In the genomic region with DNA sequence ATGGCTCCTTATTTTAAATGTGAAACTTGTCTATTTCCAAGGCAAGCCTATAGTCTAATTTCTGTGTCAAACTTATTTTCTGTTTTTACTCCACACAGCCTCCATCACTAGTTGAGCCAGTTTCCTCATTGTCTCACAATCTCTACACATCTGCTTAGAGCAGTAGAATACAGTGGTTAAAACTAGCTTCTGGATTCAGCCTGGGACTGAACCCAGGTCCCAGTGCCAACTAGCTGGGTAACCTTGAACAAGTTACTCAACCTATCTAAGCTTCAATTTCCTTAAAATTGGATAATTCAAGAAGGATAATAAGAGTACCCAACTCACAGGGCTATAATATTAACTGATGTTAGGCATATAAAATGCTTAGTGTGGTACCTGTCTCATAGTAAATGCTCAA, we compare ENCODE assay signal across 22 cellular contexts.
DNase-seq lines count a peak whose midpoint lies in the region; ATAC-seq, FAIRE-seq and TF ChIP-seq lines count a peak whose summit lies in the region.
"Had no signal": no experiment of that assay in that cellular context is flagged by ENCODE, and none has a peak within 500 bp of the region (broad histone marks: within the 10 kb centered on the region; RNA-seq: fewer than 3 reads in every experiment).

No MANE protein-coding gene starts in this region.

- TF ChIP-seq POLR2A in right lobe of liver (IDR thresholded peaks at IDR 0.05) = no peak
- no peak for TF ChIP-seq POLR2A in HepG2 (IDR thresholded peaks at IDR 0.05; ENCODE audit: insufficient read depth in 1 of 2, low read depth in 2 of 2, low read length in 2 of 2)

- H3K36me3 Mint-ChIP-seq in neural progenitor cell = no peaks in the 10 kb centered on the region
- H3K36me3 Mint-ChIP-seq: CD14-positive monocyte; CD8-positive, alpha-beta memory T cell had no signal

- TF ChIP-seq EP300 in HepG2 (IDR thresholded peaks at IDR 0.05; ENCODE audit: low read depth in 2 of 2, low read length in 2 of 2) (no peak), HepG2 (CRISPR knock-in tag; IDR thresholded peaks at IDR 0.05; ENCODE audit: borderline replicate concordance) (no peak)

- intact Hi-C loops in Right ventricle myocardium inferior (cut with DNase I) (no loop called here), right lobe of liver (cut with DNase I) (no loop called here), HepG2 (cut with micrococcal nuclease; ENCODE audit: unreplicated experiment) (no loop called here)

- H3K9ac ChIP-seq in HepG2 (ENCODE audit: insufficient read depth, low read depth, low read length) (no peak overlapping the region), neural progenitor cell (no peak overlapping the region)
- H3K9ac ChIP-seq: BLaER1 treated with 17β-estradiol and CSF1 and Interleukin-3, amounts not matched to agents 10 nM and 100 nM; GM23248 had no signal

- no TSS peak for BruUV-seq in HepG2 (replicated peaks; lab: Mats Ljungman, UMichigan)

- no peak for FAIRE-seq in HepG2 (lab: Jason Lieb, UNC)
- FAIRE-seq: GM12878, GM19239, H1 had no signal

- no peaks in the 10 kb centered on the region for H4K20me1 ChIP-seq in HepG2 (ENCODE audit: insufficient read depth, low read length)
- H4K20me1 ChIP-seq in neural progenitor cell (ENCODE audit: low read depth) = no peaks in the 10 kb centered on the region
- H4K20me1 ChIP-seq: BLaER1 treated with 17β-estradiol and CSF1 and Interleukin-3, amounts not matched to agents 10 nM and 100 nM had no signal

- no peaks in the 10 kb centered on the region for H3K79me2 ChIP-seq in HepG2 (ENCODE audit: insufficient read depth, low read length)
- no peaks in the 10 kb centered on the region for H3K79me2 ChIP-seq in neural progenitor cell (ENCODE audit: low read depth)

- CTCF ChIA-PET in HepG2 (lab: Yijun Ruan, JAX; ENCODE audit: low intra/inter-chr PET ratio, low total read pairs) = no interaction called here

- H3K4me1 ChIP-seq in right atrium auricular region (peaks cover 0 to 24% of the 10 kb centered on the region in 2 donors), right lobe of liver (peaks cover 0 to 18% (median 0%) of the 10 kb centered on the region in 4 donors), HepG2 (ENCODE audit: insufficient read depth, low read length) (no peaks in the 10 kb centered on the region), neural progenitor cell (peaks cover 17% of the 10 kb centered on the region)
- H3K4me1 ChIP-seq: BE2C had no signal

- H3K27ac ChIP-seq in right atrium auricular region (no peak overlapping the region), right lobe of liver (peak overlapping the region in 1 of 3 donors; percentile 71), HepG2 (ENCODE audit: extremely low read length, insufficient read depth, low read length) (no peak overlapping the region), neural progenitor cell (no peak overlapping the region)
- H3K27ac ChIP-seq: 22Rv1; BLaER1 treated with 17β-estradiol and CSF1 and Interleukin-3, amounts not matched to agents 10 nM and 100 nM; GM23248 had no signal

- ATAC-seq in Right ventricle myocardium inferior (no peak), right lobe of liver (peak in 3 of 4 donors; percentile 28 to 50 (median 44)), HepG2 (no peak)
- ATAC-seq: GM12878 had no signal

- POLR2A ChIA-PET in HepG2 (lab: Yijun Ruan, JAX) = no interaction called here

- H3K36me3 ChIP-seq in right atrium auricular region (no peaks in the 10 kb centered on the region), right lobe of liver (no peaks in the 10 kb centered on the region), HepG2 (replicated peaks in 1 of 2; ENCODE audit: control insufficient read depth in 1 of 2, insufficient read depth in 2 of 2, low read length in 2 of 2) (no peaks in the 10 kb centered on the region), neural progenitor cell (no peaks in the 10 kb centered on the region)
- H3K36me3 ChIP-seq: BE2C; BLaER1 treated with 17β-estradiol and CSF1 and Interleukin-3, amounts not matched to agents 10 nM and 100 nM had no signal

- H3K4me3 Mint-ChIP-seq in neural progenitor cell = no peak overlapping the region
- H3K4me3 Mint-ChIP-seq: CD14-positive monocyte; CD4-positive, alpha-beta T cell; CD8-positive, alpha-beta memory T cell had no signal

- H3K9me3 Mint-ChIP-seq in neural progenitor cell = no peaks in the 10 kb centered on the region
- H3K9me3 Mint-ChIP-seq: CD4-positive, alpha-beta T cell had no signal

- peaks cover 26% of the 10 kb centered on the region for H3K4me1 Mint-ChIP-seq in neural progenitor cell
- H3K4me1 Mint-ChIP-seq: CD8-positive, alpha-beta memory T cell had no signal

- TF ChIP-seq RAD21 in HepG2 (CRISPR knock-in tag; IDR thresholded peaks at IDR 0.05) = no peak

- H3K4me3 ChIP-seq in right atrium auricular region = no peak overlapping the region
- H3K4me3 ChIP-seq in right lobe of liver = no peak overlapping the region
- no peak overlapping the region for H3K4me3 ChIP-seq in HepG2 (replicated peaks in 1 of 3; ENCODE audit: insufficient read depth in 1 of 3, low read depth in 2 of 3, low read length in 3 of 3)
- H3K4me3 ChIP-seq in neural progenitor cell = no peak overlapping the region
- H3K4me3 ChIP-seq: BLaER1 treated with 17β-estradiol and CSF1 and Interleukin-3, amounts not matched to agents 10 nM and 100 nM; GM12878; GM23248 had no signal

- in situ Hi-C loops in HepG2 (cut with HindIII; ENCODE audit: extremely low pct_ligation_motif_present, low pct_unique_long_range_greater_than_20kb) = no loop called here

- DNase-seq in Right ventricle myocardium inferior (ENCODE audit: missing footprints) (peak; percentile 2), right atrium auricular region (ENCODE audit: low spot score) (no peak), right lobe of liver (no peak), HepG2 (ENCODE audit: low spot score) (no peak), neural progenitor cell (ENCODE audit: low spot score) (no peak), NCI-H2227 (lab: John Stamatoyannopoulos, UW; ENCODE audit: unreplicated experiment) (no peak)
- DNase-seq: ACHN; AML-193; BE2C; CD4-positive, alpha-beta T cell; CD8-positive, alpha-beta memory T cell; DMS 273 treated with DMSO at 0.1 percent for 48 hours; DMS79; EL; GDM1; GM23248 had no signal

- no peaks in the 10 kb centered on the region for H3K27me3 ChIP-seq in right atrium auricular region
- no peaks in the 10 kb centered on the region for H3K27me3 ChIP-seq in right lobe of liver
- H3K27me3 ChIP-seq in HepG2 (ENCODE audit: control insufficient read depth in 1 of 2, insufficient read depth in 2 of 2, low read length in 2 of 2) = no peaks in the 10 kb centered on the region
- no peaks in the 10 kb centered on the region for H3K27me3 ChIP-seq in neural progenitor cell
- H3K27me3 ChIP-seq: BE2C; BLaER1 treated with 17β-estradiol and CSF1 and Interleukin-3, amounts not matched to agents 10 nM and 100 nM had no signal

- H3F3A ChIP-seq in neural progenitor cell (ENCODE audit: low read depth) = no peaks in the 10 kb centered on the region

- H3K27me3 Mint-ChIP-seq in neural progenitor cell (ENCODE audit: insufficient read depth, low read depth) = no peaks in the 10 kb centered on the region
- H3K27me3 Mint-ChIP-seq: CD4-positive, alpha-beta T cell; CD8-positive, alpha-beta memory T cell had no signal

- H2AFZ ChIP-seq in HepG2 (ENCODE audit: low read length) = no peak overlapping the region
- H2AFZ ChIP-seq in neural progenitor cell (replicated peaks) = no peak overlapping the region
- H2AFZ ChIP-seq: GM23248 had no signal

- H3K27ac Mint-ChIP-seq in neural progenitor cell = no peak overlapping the region
- H3K27ac Mint-ChIP-seq: CD14-positive monocyte; CD4-positive, alpha-beta T cell; CD8-positive, alpha-beta memory T cell had no signal

- H3K4me2 ChIP-seq in HepG2 (ENCODE audit: low read depth, low read length) (no peak overlapping the region), neural progenitor cell (peak overlapping the region; percentile 5)
- H3K4me2 ChIP-seq: BLaER1 treated with 17β-estradiol and CSF1 and Interleukin-3, amounts not matched to agents 10 nM and 100 nM had no signal

- TF ChIP-seq CTCF in right atrium auricular region (IDR thresholded peaks at IDR 0.05) (no peak), right lobe of liver (IDR thresholded peaks at IDR 0.05) (no peak), HepG2 (CRISPR knock-in tag; IDR thresholded peaks at IDR 0.05) (no peak), neural progenitor cell (IDR thresholded peaks at IDR 0.05) (no peak)

- no peaks in the 10 kb centered on the region for H3K9me3 ChIP-seq in right atrium auricular region
- no peaks in the 10 kb centered on the region for H3K9me3 ChIP-seq in right lobe of liver
- H3K9me3 ChIP-seq in HepG2 (ENCODE audit: low read length) = no peaks in the 10 kb centered on the region
- H3K9me3 ChIP-seq in neural progenitor cell (ENCODE audit: low read depth) = no peaks in the 10 kb centered on the region
- H3K9me3 ChIP-seq: BE2C; BLaER1 treated with 17β-estradiol and CSF1 and Interleukin-3, amounts not matched to agents 10 nM and 100 nM had no signal

TF ChIP-seq in HepG2, 621 proteins besides CTCF, POLR2A, EP300 and RAD21 (continues in another document):
- TF ChIP-seq, protein P1, sequence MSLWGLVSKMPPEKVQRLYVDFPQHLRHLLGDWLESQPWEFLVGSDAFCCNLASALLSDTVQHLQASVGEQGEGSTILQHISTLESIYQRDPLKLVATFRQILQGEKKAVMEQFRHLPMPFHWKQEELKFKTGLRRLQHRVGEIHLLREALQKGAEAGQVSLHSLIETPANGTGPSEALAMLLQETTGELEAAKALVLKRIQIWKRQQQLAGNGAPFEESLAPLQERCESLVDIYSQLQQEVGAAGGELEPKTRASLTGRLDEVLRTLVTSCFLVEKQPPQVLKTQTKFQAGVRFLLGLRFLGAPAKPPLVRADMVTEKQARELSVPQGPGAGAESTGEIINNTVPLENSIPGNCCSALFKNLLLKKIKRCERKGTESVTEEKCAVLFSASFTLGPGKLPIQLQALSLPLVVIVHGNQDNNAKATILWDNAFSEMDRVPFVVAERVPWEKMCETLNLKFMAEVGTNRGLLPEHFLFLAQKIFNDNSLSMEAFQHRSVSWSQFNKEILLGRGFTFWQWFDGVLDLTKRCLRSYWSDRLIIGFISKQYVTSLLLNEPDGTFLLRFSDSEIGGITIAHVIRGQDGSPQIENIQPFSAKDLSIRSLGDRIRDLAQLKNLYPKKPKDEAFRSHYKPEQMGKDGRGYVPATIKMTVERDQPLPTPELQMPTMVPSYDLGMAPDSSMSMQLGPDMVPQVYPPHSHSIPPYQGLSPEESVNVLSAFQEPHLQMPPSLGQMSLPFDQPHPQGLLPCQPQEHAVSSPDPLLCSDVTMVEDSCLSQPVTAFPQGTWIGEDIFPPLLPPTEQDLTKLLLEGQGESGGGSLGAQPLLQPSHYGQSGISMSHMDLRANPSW (CRISPR knock-in tag; IDR thresholded peaks at IDR 0.05; ENCODE audit: borderline replicate concordance) = no peak
- no peak for TF ChIP-seq ZNF549 (CRISPR knock-in tag; IDR thresholded peaks at IDR 0.05)
- TF ChIP-seq ZNF160 (CRISPR knock-in tag; IDR thresholded peaks at IDR 0.05) = no peak
- TF ChIP-seq, protein P2, sequence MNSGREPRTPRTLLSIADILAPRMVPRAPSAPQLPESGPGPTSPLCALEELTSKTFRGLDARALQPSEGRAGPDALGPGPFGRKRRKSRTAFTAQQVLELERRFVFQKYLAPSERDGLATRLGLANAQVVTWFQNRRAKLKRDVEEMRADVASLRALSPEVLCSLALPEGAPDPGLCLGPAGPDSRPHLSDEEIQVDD (CRISPR knock-in tag; IDR thresholded peaks at IDR 0.05; ENCODE audit: borderline replicate concordance) = no peak
- no peak for TF ChIP-seq STAG1 (CRISPR knock-in tag; IDR thresholded peaks at IDR 0.05)
- no peak for TF ChIP-seq EZH2 (conservative IDR thresholded peaks at IDR 0.05; ENCODE audit: low read depth, low read length)

Comparison
In these comparisons a context has a peak if more than half of its experiments do, and no peak if none do; other contexts are left out.
1. ATAC-seq: peak in right lobe of liver (3 of 4); none in Right ventricle myocardium inferior (single experiment) and HepG2 (single experiment).